ENCODE assay signal across 8 cellular contexts in genomic region chr5:155006265-155006664, GRCh38. TPM values are rescaled to one million over a fixed set of nuclear protein-coding genes. Genes with fewer than 3 reads are reported as not detected.
"Had no signal": no experiment of that assay in that cellular context is flagged by ENCODE, and none has a peak within 500 bp of the region (broad histone marks: within the 10 kb centered on the region; RNA-seq: fewer than 3 reads in every experiment).

No MANE protein-coding gene starts in this region.

RNA-seq across cellular contexts. Expression of gene KIF4B, which starts 7.3 kb away (rescaled TPM):
- total RNA-seq: thoracic aorta, thyroid gland, tibial nerve, transverse colon, ureter, vagina had no signal
- polyA plus RNA-seq: stomach, urinary bladder had no signal
